ENCODE assay signal across 28 cellular contexts in genomic region chrX:19660604-19661003, GRCh38.
A peak's percentile ranks its signal among the peaks of the same experiment; 100 is the strongest.
DNase-seq lines count a peak whose midpoint lies in the region; TF ChIP-seq lines count a peak whose summit lies in the region.
"Had no signal": no experiment of that assay in that cellular context is flagged by ENCODE, and none has a peak within 500 bp of the region (broad histone marks: within the 10 kb centered on the region; RNA-seq: fewer than 3 reads in every experiment).

No MANE protein-coding gene starts in this region.

- no peak for TF ChIP-seq CTCF in A673 (conservative IDR thresholded peaks at IDR 0.05; ENCODE audit: low read depth, low read length)

- peaks cover 30% of the 10 kb centered on the region for H3K4me1 Mint-ChIP-seq in activated T-helper 2 cell treated with anti-CD3 and anti-CD28 coated beads, Interferon-gamma antibody, Interleukin-2, Interleukin-4, amounts not matched to agents 10 μg/mL and 5 μg/mL and 100 μg/mL, durations not matched to agents 14 hours and 24 hours and 36 hours (ENCODE audit: low read depth)

- intact Hi-C loops in activated T-helper 2 cell treated with anti-CD3 and anti-CD28 coated beads, Interferon-gamma antibody, Interleukin-2, Interleukin-4, amounts not matched to agents 10 μg/mL and 5 μg/mL and 100 μg/mL, durations not matched to agents 14 hours and 24 hours and 36 hours (cut with micrococcal nuclease): no loop called here
- intact Hi-C loops in A673 (cut with micrococcal nuclease; ENCODE audit: unreplicated experiment): no loop called here

- H3K9me3 Mint-ChIP-seq in activated T-helper 2 cell treated with anti-CD3 and anti-CD28 coated beads, Interferon-gamma antibody, Interleukin-2, Interleukin-4, amounts not matched to agents 10 μg/mL and 5 μg/mL and 100 μg/mL, durations not matched to agents 14 hours and 24 hours and 36 hours: no peaks in the 10 kb centered on the region
- H3K9me3 Mint-ChIP-seq: activated naive CD4-positive, alpha-beta T cell treated with anti-CD3 and anti-CD28 coated beads, Interleukin-2, amount 50 U/mL, for 72 hours; activated T-helper 17 cell treated with anti-CD3 and anti-CD28 coated beads, Interleukin-2, amount 50 U/mL, for 72 hours; CD14-positive monocyte; dendritic cell treated with granulocyte-macrophage colony-stimulating factor and Interleukin-4, amounts not matched to agents 40 ng/mL and 50 ng/mL, for 4 days; stimulated activated memory B cell treated with anti-CD40 and anti-IgM and Interleukin-4, amounts not matched to agents 10 μg/mL and 1 μg/mL and 100 μg/mL, for 72 hours had no signal

- no peaks in the 10 kb centered on the region for H3K9me3 ChIP-seq in A673 (ENCODE audit: low read depth, low read length, poor library complexity, severe bottlenecking)
- H3K9me3 ChIP-seq: MG63, right lobe of liver, suprapubic skin, upper lobe of right lung had no signal

- no peaks in the 10 kb centered on the region for H3K27me3 Mint-ChIP-seq in activated T-helper 2 cell treated with anti-CD3 and anti-CD28 coated beads, Interferon-gamma antibody, Interleukin-2, Interleukin-4, amounts not matched to agents 10 μg/mL and 5 μg/mL and 100 μg/mL, durations not matched to agents 14 hours and 24 hours and 36 hours (ENCODE audit: low read depth)
- H3K27me3 Mint-ChIP-seq: activated T-helper 17 cell treated with anti-CD3 and anti-CD28 coated beads, Interleukin-2, amount 50 U/mL, for 72 hours; dendritic cell treated with granulocyte-macrophage colony-stimulating factor and Interleukin-4, amounts not matched to agents 40 ng/mL and 50 ng/mL, for 4 days; progenitor cell of endocrine pancreas; stimulated activated memory B cell treated with anti-CD40 and anti-IgM and Interleukin-4, amounts not matched to agents 10 μg/mL and 1 μg/mL and 100 μg/mL, for 72 hours had no signal

- no peak overlapping the region for H3K27ac ChIP-seq in A673 (ENCODE audit: low read depth, low read length, poor library complexity, severe bottlenecking)
- H3K27ac ChIP-seq: cardiac muscle cell, right lobe of liver, suprapubic skin, upper lobe of right lung had no signal

- no peak overlapping the region for H3K4me3 Mint-ChIP-seq in activated T-helper 2 cell treated with anti-CD3 and anti-CD28 coated beads, Interferon-gamma antibody, Interleukin-2, Interleukin-4, amounts not matched to agents 10 μg/mL and 5 μg/mL and 100 μg/mL, durations not matched to agents 14 hours and 24 hours and 36 hours (ENCODE audit: low read depth)
- H3K4me3 Mint-ChIP-seq: activated T-helper 17 cell treated with anti-CD3 and anti-CD28 coated beads, Interleukin-2, amount 50 U/mL, for 72 hours; CD14-positive monocyte; dendritic cell treated with granulocyte-macrophage colony-stimulating factor and Interleukin-4, amounts not matched to agents 40 ng/mL and 50 ng/mL, for 4 days; stimulated activated memory B cell treated with anti-CD40 and anti-IgM and Interleukin-4, amounts not matched to agents 10 μg/mL and 1 μg/mL and 100 μg/mL, for 72 hours had no signal

- peak; percentile 16 for DNase-seq in Ammon's horn (ENCODE audit: low spot score)
- no peak for DNase-seq in activated T-helper 2 cell treated with anti-CD3 and anti-CD28 coated beads, Interferon-gamma antibody, Interleukin-2, Interleukin-4, amounts not matched to agents 10 μg/mL and 5 μg/mL and 100 μg/mL, durations not matched to agents 14 hours and 24 hours and 36 hours (ENCODE audit: low spot score)
- peak; percentile 55 for DNase-seq in fibroblast of gingiva (ENCODE audit: low read depth)
- peak; percentile 80 for DNase-seq in pons (ENCODE audit: low spot score)
- DNase-seq in A673 (ENCODE audit: low spot score): no peak
- DNase-seq in stimulated activated CD4-positive, alpha-beta T cell treated with anti-CD3 and anti-CD28 coated beads, Interleukin-1b, Interleukin-23, amount 100 ng/mL, for 48 hours: no peak
- no peak for DNase-seq in stimulated activated CD8-positive, alpha-beta memory T cell treated with anti-CD3 and anti-CD28 coated beads, Interleukin-4, amount 100 ng/mL, for 48 hours
- DNase-seq in OCI-M2 (lab: John Stamatoyannopoulos, UW; ENCODE audit: unreplicated experiment): no peak
- DNase-seq: activated CD4-positive, alpha-beta T cell treated with anti-CD3 and anti-CD28 coated beads for 1 hour; Calu3; DMS79; KG1; mesenchymal stem cell; MG63; NCI-H1417; NCI-H2029 treated with DMSO at 0.1 percent for 48 hours; NCI-H524 treated with DMSO at 0.1 percent for 48 hours; right lobe of liver; stimulated activated CD4-positive, alpha-beta T cell treated with anti-CD3 and anti-CD28 coated beads, Interleukin-4, amount 100 ng/mL, for 4 hours; upper lobe of right lung had no signal

- BruUV-seq in A673 (replicated peaks; lab: Mats Ljungman, UMichigan): no TSS peak

- H3K27me3 ChIP-seq in A673 (replicated peaks; ENCODE audit: insufficient read depth, low read depth, low read length, poor library complexity): no peaks in the 10 kb centered on the region
- H3K27me3 ChIP-seq: cardiac muscle cell, MG63, right lobe of liver, suprapubic skin, upper lobe of right lung had no signal

- no peak overlapping the region for H3K4me3 ChIP-seq in A673 (ENCODE audit: low read depth, low read length, poor library complexity, severe bottlenecking)
- H3K4me3 ChIP-seq: cardiac muscle cell, MG63, right lobe of liver, suprapubic skin, upper lobe of right lung had no signal

- CTCF ChIA-PET in A673 (lab: Charles Lee): no interaction called here

- no peaks in the 10 kb centered on the region for H3K4me1 ChIP-seq in A673 (ENCODE audit: insufficient read depth, low read length, poor library complexity, severe bottlenecking)
- H3K4me1 ChIP-seq: right lobe of liver, suprapubic skin, upper lobe of right lung had no signal

- H3K36me3 ChIP-seq in A673 (ENCODE audit: insufficient read depth, low read length, poor library complexity, severe bottlenecking): no peaks in the 10 kb centered on the region
- H3K36me3 ChIP-seq: cardiac muscle cell, MG63, right lobe of liver, suprapubic skin, upper lobe of right lung had no signal

- H3K27ac Mint-ChIP-seq in activated T-helper 2 cell treated with anti-CD3 and anti-CD28 coated beads, Interferon-gamma antibody, Interleukin-2, Interleukin-4, amounts not matched to agents 10 μg/mL and 5 μg/mL and 100 μg/mL, durations not matched to agents 14 hours and 24 hours and 36 hours: peak overlapping the region; percentile 14
- H3K27ac Mint-ChIP-seq: activated naive CD4-positive, alpha-beta T cell treated with anti-CD3 and anti-CD28 coated beads, Interleukin-2, amount 50 U/mL, for 72 hours; activated T-helper 17 cell treated with anti-CD3 and anti-CD28 coated beads, Interleukin-2, amount 50 U/mL, for 72 hours; dendritic cell treated with granulocyte-macrophage colony-stimulating factor and Interleukin-4, amounts not matched to agents 40 ng/mL and 50 ng/mL, for 4 days; progenitor cell of endocrine pancreas; stimulated activated memory B cell treated with anti-CD40 and anti-IgM and Interleukin-4, amounts not matched to agents 10 μg/mL and 1 μg/mL and 100 μg/mL, for 72 hours had no signal

- H3K36me3 Mint-ChIP-seq in activated T-helper 2 cell treated with anti-CD3 and anti-CD28 coated beads, Interferon-gamma antibody, Interleukin-2, Interleukin-4, amounts not matched to agents 10 μg/mL and 5 μg/mL and 100 μg/mL, durations not matched to agents 14 hours and 24 hours and 36 hours (ENCODE audit: low read depth): peaks cover 34% of the 10 kb centered on the region

- POLR2A ChIA-PET in A673 (lab: Charles Lee; ENCODE audit: low non-redundant PET): no interaction called here

Comparison
In these comparisons a context has a peak if more than half of its experiments do, and no peak if none do; other contexts are left out.
1. DNase-seq: peak in Ammon's horn (single experiment), fibroblast of gingiva (single experiment) and pons (single experiment); none in activated T-helper 2 cell treated with anti-CD3 and anti-CD28 coated beads, Interferon-gamma antibody, Interleukin-2, Interleukin-4, amounts not matched to agents 10 μg/mL and 5 μg/mL and 100 μg/mL, durations not matched to agents 14 hours and 24 hours and 36 hours (single experiment), A673 (single experiment), stimulated activated CD4-positive, alpha-beta T cell treated with anti-CD3 and anti-CD28 coated beads, Interleukin-1b, Interleukin-23, amount 100 ng/mL, for 48 hours (single experiment), stimulated activated CD8-positive, alpha-beta memory T cell treated with anti-CD3 and anti-CD28 coated beads, Interleukin-4, amount 100 ng/mL, for 48 hours (single experiment) and OCI-M2 (single experiment).